In genomic region chr20:24747881-24748595, GRCh38 we compare ENCODE assay signal across 15 cellular contexts.
"Had no signal": no experiment of that assay in that cellular context is flagged by ENCODE, and none has a peak within 500 bp of the region (broad histone marks: within the 10 kb centered on the region; RNA-seq: fewer than 3 reads in every experiment).

No MANE protein-coding gene starts in this region.

- H3K9me3 Mint-ChIP-seq: activated CD4-positive, alpha-beta memory T cell treated with anti-CD3 and anti-CD28 coated beads, Interleukin-2, amount 10 ng/mL, durations not matched to agents 7 days and 5 days; nephron progenitor cell; stimulated activated naive CD8-positive, alpha-beta T cell treated with anti-CD3 and anti-CD28 coated beads, Interleukin-15, Interleukin-2, amounts not matched to agents 100 ng/mL and 50 ng/mL, for 24 hours; WTC11 had no signal

- H3K27me3 ChIP-seq: cardiac muscle cell, dorsolateral prefrontal cortex had no signal

- H3K36me3 Mint-ChIP-seq: activated naive CD8-positive, alpha-beta T cell; mesothelial cell of epicardium; WTC11 had no signal

- H3K4me3 ChIP-seq: cardiac muscle cell, dorsolateral prefrontal cortex, suprapubic skin had no signal

- ATAC-seq: activated CD4-positive, alpha-beta T cell treated with anti-CD3 and anti-CD28 coated beads for 36 hours; WTC11 had no signal

- H3K4me3 Mint-ChIP-seq: activated CD4-positive, alpha-beta memory T cell treated with anti-CD3 and anti-CD28 coated beads, Interleukin-2, amount 10 ng/mL, durations not matched to agents 7 days and 5 days; activated CD4-positive, alpha-beta T cell treated with anti-CD3 and anti-CD28 coated beads for 36 hours; activated naive CD8-positive, alpha-beta T cell; mesothelial cell of epicardium; nephron progenitor cell; stimulated activated naive CD8-positive, alpha-beta T cell treated with anti-CD3 and anti-CD28 coated beads, Interleukin-15, Interleukin-2, amounts not matched to agents 100 ng/mL and 50 ng/mL, for 24 hours; WTC11 had no signal

- H3K9me3 ChIP-seq: suprapubic skin had no signal

- H3K27ac Mint-ChIP-seq: activated CD4-positive, alpha-beta memory T cell treated with anti-CD3 and anti-CD28 coated beads, Interleukin-2, amount 10 ng/mL, durations not matched to agents 7 days and 5 days; activated CD4-positive, alpha-beta T cell treated with anti-CD3 and anti-CD28 coated beads for 36 hours; activated naive CD8-positive, alpha-beta T cell; mesothelial cell of epicardium; nephron progenitor cell; stimulated activated naive CD8-positive, alpha-beta T cell treated with anti-CD3 and anti-CD28 coated beads, Interleukin-15, Interleukin-2, amounts not matched to agents 100 ng/mL and 50 ng/mL, for 24 hours; WTC11 had no signal

- H3K27me3 Mint-ChIP-seq: activated CD4-positive, alpha-beta T cell treated with anti-CD3 and anti-CD28 coated beads for 36 hours; activated naive CD8-positive, alpha-beta T cell; stimulated activated naive CD8-positive, alpha-beta T cell treated with anti-CD3 and anti-CD28 coated beads, Interleukin-15, Interleukin-2, amounts not matched to agents 100 ng/mL and 50 ng/mL, for 24 hours had no signal

- H3K27ac ChIP-seq: cardiac muscle cell, dorsolateral prefrontal cortex, suprapubic skin had no signal

- DNase-seq: activated CD4-positive, alpha-beta memory T cell treated with anti-CD3 and anti-CD28 coated beads, Interleukin-2, amount 10 ng/mL, durations not matched to agents 7 days and 5 days; dorsolateral prefrontal cortex; erythroblast; foreskin melanocyte; hypothalamus; nephron progenitor cell; nucleus accumbens; trophoblast cell had no signal

- H3K4me1 Mint-ChIP-seq: mesothelial cell of epicardium had no signal

- H3K36me3 ChIP-seq: cardiac muscle cell, suprapubic skin had no signal
